8 cellular contexts compared by ENCODE assay signal in the genomic region with DNA sequence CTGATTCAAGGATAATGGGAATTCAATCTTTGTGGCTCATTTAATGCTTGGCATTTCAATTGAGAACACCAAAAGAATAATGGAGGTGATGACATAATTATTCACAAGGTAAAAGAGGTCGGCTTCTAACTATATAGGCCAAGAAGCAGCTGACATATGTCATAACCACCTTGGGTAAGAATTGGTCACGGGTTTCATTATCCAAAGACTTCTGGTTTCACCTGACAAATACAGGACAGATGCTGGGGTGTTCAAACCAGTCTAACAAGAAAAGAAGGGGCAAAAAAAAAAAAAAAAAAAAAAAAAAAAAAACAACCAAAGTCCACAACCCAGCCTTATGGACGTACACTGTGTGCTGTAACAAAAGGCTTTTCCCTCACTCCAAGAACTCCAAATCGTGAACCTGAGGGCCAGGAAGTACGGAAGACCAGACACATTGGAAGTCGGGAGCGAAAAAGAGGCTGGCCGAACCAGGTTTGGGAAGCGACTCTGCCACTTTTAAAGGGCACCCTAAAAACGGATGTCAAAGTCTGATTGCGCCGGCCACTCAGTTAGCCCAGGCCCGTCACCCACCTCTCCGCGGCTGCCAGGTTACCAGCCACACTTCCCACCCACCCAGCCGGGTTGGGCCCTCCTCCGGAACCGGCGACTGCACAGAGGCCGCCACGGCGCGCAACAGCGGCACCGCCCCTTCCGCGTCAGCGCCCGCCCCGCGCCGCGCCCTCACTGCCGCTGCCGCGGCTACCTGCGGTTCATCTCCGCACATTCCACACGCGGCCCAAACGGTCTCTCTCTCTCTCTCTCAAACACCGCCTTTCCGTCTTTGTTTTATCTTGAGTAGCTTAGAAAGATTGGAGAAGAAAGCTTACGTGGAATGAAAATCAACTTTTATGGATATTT. TPM values are rescaled to one million over a fixed set of nuclear protein-coding genes. Genes with fewer than 3 reads are reported as not detected.
A peak's percentile ranks its signal among the peaks of the same experiment; 100 is the strongest.
DNase-seq lines count a peak whose midpoint lies in the region; ATAC-seq, FAIRE-seq and TF ChIP-seq lines count a peak whose summit lies in the region.

A gene with protein sequence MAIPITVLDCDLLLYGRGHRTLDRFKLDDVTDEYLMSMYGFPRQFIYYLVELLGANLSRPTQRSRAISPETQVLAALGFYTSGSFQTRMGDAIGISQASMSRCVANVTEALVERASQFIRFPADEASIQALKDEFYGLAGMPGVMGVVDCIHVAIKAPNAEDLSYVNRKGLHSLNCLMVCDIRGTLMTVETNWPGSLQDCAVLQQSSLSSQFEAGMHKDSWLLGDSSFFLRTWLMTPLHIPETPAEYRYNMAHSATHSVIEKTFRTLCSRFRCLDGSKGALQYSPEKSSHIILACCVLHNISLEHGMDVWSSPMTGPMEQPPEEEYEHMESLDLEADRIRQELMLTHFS (minus strand): TSS at position 677 of the 900 bp plus-strand sequence. CDS start 990 bp downstream, outside the sequence.

- H3K4me1 ChIP-seq in keratinocyte (ENCODE audit: control insufficient read depth, extremely low read depth, insufficient read depth, low read length) = peaks cover 20% of the 10 kb centered on the region

- no peak for TF ChIP-seq CTCF in keratinocyte (optimal IDR thresholded peaks at IDR 0.05 in 1 of 3, IDR thresholded peaks at IDR 0.05 in 1 of 3, conservative IDR thresholded peaks at IDR 0.05 in 1 of 3; ENCODE audit: extremely low read depth in 1 of 3, insufficient read depth in 2 of 3, low read length in 3 of 3)

- DNase-seq in AG08395 (ENCODE audit: low spot score) (peak; percentile 94), NCI-H2196 treated with DMSO at 0.1 percent for 48 hours (lab: John Stamatoyannopoulos, UW; ENCODE audit: unreplicated experiment) (peak; percentile 74), keratinocyte (ENCODE audit: low read depth, low spot score) (no peak)
- peak; percentile 86 for DNase-seq in activated CD4-positive, CD25-positive, alpha-beta regulatory T cell treated with anti-CD3 and anti-CD28 coated beads, Interleukin-2, amount 50 U/mL, for 16 hours (ENCODE audit: low read depth, low spot score)
- DNase-seq in central memory CD8-positive, alpha-beta T cell (ENCODE audit: low spot score in 2 of 2) = peak; percentile 84 to 90
- peak; percentile 83 to 91 (median 85) for DNase-seq in stimulated activated CD4-positive, alpha-beta T cell treated with anti-CD3 and anti-CD28 coated beads, Interleukin-12 subunit alpha, Interleukin-12 subunit beta, amount 100 ng/mL, for 48 hours (ENCODE audit: low read depth in 2 of 3, low spot score in 1 of 3)

- no peaks in the 10 kb centered on the region for H3K9me3 ChIP-seq in keratinocyte (ENCODE audit: control insufficient read depth, low read depth, low read length)

- no peaks in the 10 kb centered on the region for H3K27me3 Mint-ChIP-seq in central memory CD8-positive, alpha-beta T cell

- dilution Hi-C loops in keratinocyte (cut with MboI; ENCODE audit: extremely low pct_ligation_motif_present, low sequenced_read_pairs) = no loop called here

- no peaks in the 10 kb centered on the region for H4K20me1 ChIP-seq in keratinocyte (ENCODE audit: control insufficient read depth, extremely low read depth, insufficient read depth, low read length)

- H3K36me3 Mint-ChIP-seq in central memory CD8-positive, alpha-beta T cell (ENCODE audit: insufficient read depth) = peaks cover 26% of the 10 kb centered on the region

- peak within 1 kb of the TSS; percentile 93 for H3K4me3 Mint-ChIP-seq in central memory CD8-positive, alpha-beta T cell

- peak within 1 kb of the TSS; percentile 97 for H2AFZ ChIP-seq in keratinocyte (ENCODE audit: control insufficient read depth, low read length)

- H3K4me3 ChIP-seq in keratinocyte (ENCODE audit: control insufficient read depth in 2 of 3, extremely low read depth in 1 of 3, insufficient read depth in 2 of 3, low read depth in 1 of 3, low read length in 3 of 3) = peak within 1 kb of the TSS; percentile 86 to 99 (median 98)

- no peak for FAIRE-seq in keratinocyte (lab: Jason Lieb, UNC)

- H3K27ac Mint-ChIP-seq in central memory CD8-positive, alpha-beta T cell (ENCODE audit: low read depth) = peak within 1 kb of the TSS; percentile 99

- H3K27me3 ChIP-seq in keratinocyte (ENCODE audit: control insufficient read depth, extremely low read depth, insufficient read depth, low read length) = no peaks in the 10 kb centered on the region

- peak within 1 kb of the TSS; percentile 100 for H3K9ac ChIP-seq in keratinocyte (ENCODE audit: control insufficient read depth, extremely low read depth, insufficient read depth, low read length)

- H3K79me2 ChIP-seq in keratinocyte (ENCODE audit: control insufficient read depth, insufficient read depth, low read length) = peaks cover 45% of the 10 kb centered on the region

- H3K36me3 ChIP-seq in keratinocyte (ENCODE audit: control insufficient read depth in 2 of 2, extremely low read depth in 1 of 2, insufficient read depth in 2 of 2, low read length in 2 of 2) = peaks cover 3 to 6% of the 10 kb centered on the region in 2 experiments

- H3K9me3 Mint-ChIP-seq in central memory CD8-positive, alpha-beta T cell = no peaks in the 10 kb centered on the region

- peak within 1 kb of the TSS; percentile 99 for H3K27ac ChIP-seq in keratinocyte (ENCODE audit: control insufficient read depth, insufficient read depth, low read length)

- ATAC-seq in GM18907 (IDR thresholded peaks at IDR 0.05; ENCODE audit: unreplicated experiment) (peak; percentile 92), HG03139 (IDR thresholded peaks at IDR 0.05; ENCODE audit: unreplicated experiment) (peak; percentile 95)
- ATAC-seq in central memory CD8-positive, alpha-beta T cell (replicated peaks; ENCODE audit: extremely low read depth, poor library complexity, severe bottlenecking) = peak; percentile 95

- H3K4me1 Mint-ChIP-seq in central memory CD8-positive, alpha-beta T cell = peaks cover 42% of the 10 kb centered on the region

- H3K9me1 ChIP-seq in keratinocyte (ENCODE audit: control insufficient read depth, extremely low read depth, insufficient read depth, low read length) = no peaks in the 10 kb centered on the region

- peak within 1 kb of the TSS; percentile 95 for H3K4me2 ChIP-seq in keratinocyte (ENCODE audit: control insufficient read depth, extremely low read depth, insufficient read depth, low read depth, low read length)

RNA-seq across cellular contexts. Expression of the gene that starts here (rescaled TPM):
- 5.5 to 6.4 TPM (median 5.6 TPM) in 3 replicates for polyA plus RNA-seq in keratinocyte
- 1.4 TPM for polyA plus RNA-seq in keratinocyte (2011; ENCODE audit: low read depth)
- polyA plus RNA-seq in keratinocyte (2011; cell fraction: cytosol; rRNA removed) = 3.5 and 5.6 TPM in 2 replicates
- polyA plus RNA-seq in keratinocyte (2011; cell fraction: nucleus; rRNA removed) = 5.6 and 6.1 TPM in 2 replicates
- polyA plus RNA-seq in keratinocyte (2012; ENCODE audit: low replicate concordance) = 4.2 and 4.7 TPM in 2 replicates
- polyA minus RNA-seq in keratinocyte = 2.2 to 11.1 TPM (median 7.4 TPM) in 3 replicates
- polyA minus RNA-seq in keratinocyte (2011; cell fraction: cytosol; rRNA and poly(A)+ RNA removed) = 2.9 TPM
- 3.4 and 7.9 TPM in 2 replicates for polyA minus RNA-seq in keratinocyte (2011; cell fraction: nucleus; rRNA and poly(A)+ RNA removed)
